Comparison of ENCODE assay signal across 1 cellular context in genomic region chr3:160444411-160444810, GRCh38.
TF ChIP-seq lines count a peak whose summit lies in the region.

No MANE protein-coding gene starts in this region.

TF ChIP-seq in GM23338, 12 proteins besides CTCF, POLR2A, EP300 and RAD21 (continued from another document):
- TF ChIP-seq, protein P1, sequence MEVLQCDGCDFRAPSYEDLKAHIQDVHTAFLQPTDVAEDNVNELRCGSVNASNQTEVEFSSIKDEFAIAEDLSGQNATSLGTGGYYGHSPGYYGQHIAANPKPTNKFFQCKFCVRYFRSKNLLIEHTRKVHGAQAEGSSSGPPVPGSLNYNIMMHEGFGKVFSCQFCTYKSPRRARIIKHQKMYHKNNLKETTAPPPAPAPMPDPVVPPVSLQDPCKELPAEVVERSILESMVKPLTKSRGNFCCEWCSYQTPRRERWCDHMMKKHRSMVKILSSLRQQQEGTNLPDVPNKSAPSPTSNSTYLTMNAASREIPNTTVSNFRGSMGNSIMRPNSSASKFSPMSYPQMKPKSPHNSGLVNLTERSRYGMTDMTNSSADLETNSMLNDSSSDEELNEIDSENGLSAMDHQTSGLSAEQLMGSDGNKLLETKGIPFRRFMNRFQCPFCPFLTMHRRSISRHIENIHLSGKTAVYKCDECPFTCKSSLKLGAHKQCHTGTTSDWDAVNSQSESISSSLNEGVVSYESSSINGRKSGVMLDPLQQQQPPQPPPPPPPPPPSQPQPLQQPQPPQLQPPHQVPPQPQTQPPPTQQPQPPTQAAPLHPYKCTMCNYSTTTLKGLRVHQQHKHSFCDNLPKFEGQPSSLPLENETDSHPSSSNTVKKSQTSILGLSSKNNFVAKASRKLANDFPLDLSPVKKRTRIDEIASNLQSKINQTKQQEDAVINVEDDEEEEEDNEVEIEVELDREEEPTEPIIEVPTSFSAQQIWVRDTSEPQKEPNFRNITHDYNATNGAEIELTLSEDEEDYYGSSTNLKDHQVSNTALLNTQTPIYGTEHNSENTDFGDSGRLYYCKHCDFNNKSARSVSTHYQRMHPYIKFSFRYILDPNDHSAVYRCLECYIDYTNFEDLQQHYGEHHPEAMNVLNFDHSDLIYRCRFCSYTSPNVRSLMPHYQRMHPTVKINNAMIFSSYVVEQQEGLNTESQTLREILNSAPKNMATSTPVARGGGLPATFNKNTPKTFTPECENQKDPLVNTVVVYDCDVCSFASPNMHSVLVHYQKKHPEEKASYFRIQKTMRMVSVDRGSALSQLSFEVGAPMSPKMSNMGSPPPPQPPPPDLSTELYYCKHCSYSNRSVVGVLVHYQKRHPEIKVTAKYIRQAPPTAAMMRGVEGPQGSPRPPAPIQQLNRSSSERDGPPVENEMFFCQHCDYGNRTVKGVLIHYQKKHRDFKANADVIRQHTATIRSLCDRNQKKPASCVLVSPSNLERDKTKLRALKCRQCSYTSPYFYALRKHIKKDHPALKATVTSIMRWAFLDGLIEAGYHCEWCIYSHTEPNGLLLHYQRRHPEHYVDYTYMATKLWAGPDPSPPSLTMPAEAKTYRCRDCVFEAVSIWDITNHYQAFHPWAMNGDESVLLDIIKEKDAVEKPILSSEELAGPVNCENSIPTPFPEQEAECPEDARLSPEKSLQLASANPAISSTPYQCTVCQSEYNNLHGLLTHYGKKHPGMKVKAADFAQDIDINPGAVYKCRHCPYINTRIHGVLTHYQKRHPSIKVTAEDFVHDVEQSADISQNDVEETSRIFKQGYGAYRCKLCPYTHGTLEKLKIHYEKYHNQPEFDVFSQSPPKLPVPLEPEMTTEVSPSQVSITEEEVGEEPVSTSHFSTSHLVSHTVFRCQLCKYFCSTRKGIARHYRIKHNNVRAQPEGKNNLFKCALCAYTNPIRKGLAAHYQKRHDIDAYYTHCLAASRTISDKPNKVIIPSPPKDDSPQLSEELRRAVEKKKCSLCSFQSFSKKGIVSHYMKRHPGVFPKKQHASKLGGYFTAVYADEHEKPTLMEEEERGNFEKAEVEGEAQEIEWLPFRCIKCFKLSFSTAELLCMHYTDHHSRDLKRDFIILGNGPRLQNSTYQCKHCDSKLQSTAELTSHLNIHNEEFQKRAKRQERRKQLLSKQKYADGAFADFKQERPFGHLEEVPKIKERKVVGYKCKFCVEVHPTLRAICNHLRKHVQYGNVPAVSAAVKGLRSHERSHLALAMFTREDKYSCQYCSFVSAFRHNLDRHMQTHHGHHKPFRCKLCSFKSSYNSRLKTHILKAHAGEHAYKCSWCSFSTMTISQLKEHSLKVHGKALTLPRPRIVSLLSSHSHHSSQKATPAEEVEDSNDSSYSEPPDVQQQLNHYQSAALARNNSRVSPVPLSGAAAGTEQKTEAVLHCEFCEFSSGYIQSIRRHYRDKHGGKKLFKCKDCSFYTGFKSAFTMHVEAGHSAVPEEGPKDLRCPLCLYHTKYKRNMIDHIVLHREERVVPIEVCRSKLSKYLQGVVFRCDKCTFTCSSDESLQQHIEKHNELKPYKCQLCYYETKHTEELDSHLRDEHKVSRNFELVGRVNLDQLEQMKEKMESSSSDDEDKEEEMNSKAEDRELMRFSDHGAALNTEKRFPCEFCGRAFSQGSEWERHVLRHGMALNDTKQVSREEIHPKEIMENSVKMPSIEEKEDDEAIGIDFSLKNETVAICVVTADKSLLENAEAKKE (CRISPR knock-in tag; IDR thresholded peaks at IDR 0.05) = no peak
- no peak for TF ChIP-seq POLR2AphosphoS5 (IDR thresholded peaks at IDR 0.05; ENCODE audit: low read depth)
- TF ChIP-seq, protein P2, sequence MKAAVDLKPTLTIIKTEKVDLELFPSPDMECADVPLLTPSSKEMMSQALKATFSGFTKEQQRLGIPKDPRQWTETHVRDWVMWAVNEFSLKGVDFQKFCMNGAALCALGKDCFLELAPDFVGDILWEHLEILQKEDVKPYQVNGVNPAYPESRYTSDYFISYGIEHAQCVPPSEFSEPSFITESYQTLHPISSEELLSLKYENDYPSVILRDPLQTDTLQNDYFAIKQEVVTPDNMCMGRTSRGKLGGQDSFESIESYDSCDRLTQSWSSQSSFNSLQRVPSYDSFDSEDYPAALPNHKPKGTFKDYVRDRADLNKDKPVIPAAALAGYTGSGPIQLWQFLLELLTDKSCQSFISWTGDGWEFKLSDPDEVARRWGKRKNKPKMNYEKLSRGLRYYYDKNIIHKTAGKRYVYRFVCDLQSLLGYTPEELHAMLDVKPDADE (IDR thresholded peaks at IDR 0.05) = no peak
